24 cellular contexts compared by ENCODE assay signal in the genomic region with DNA sequence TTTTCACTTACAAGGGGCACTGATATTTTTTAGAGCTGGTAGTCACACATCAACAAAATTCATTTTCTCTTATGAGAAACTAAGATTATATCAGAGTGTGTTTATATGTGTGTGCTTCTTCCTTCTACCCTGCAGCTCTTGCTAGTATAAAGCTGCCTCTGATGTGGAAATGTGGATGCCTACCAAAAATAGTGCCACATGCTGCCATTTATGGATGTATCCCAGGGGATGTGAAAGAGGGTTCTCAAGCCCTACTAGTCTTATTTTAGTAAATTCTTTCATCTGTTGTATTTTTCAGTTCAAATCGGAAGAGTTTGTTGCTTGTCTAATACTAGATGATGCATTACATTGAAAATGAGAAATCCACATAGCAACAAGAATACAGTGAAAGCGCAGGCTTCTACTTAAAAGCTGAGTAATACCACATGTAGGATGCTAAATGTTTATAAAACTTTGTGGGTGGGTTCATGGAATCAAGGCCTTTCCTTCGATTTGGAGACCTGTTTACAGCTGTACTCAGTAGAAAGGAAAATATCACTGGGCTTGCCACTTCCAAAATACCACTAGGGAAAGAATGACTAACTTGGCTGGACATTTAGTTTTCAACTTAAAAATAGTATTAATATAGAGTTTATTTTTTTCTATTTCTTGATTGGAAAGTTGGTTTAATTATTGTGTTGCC.
"Had no signal": no experiment of that assay in that cellular context is flagged by ENCODE, and none has a peak within 500 bp of the region (broad histone marks: within the 10 kb centered on the region; RNA-seq: fewer than 3 reads in every experiment).

No MANE protein-coding gene starts in this region.

- H3K36me3 ChIP-seq: cardiac muscle cell, esophagus squamous epithelium, lower lobe of right lung, pancreas, prostate gland, upper lobe of left lung had no signal

- DNase-seq: activated CD4-positive, alpha-beta T cell treated with anti-CD3 and anti-CD28 coated beads for 36 hours; activated CD4-positive, alpha-beta T cell treated with anti-CD3 and anti-CD28 coated beads, Interleukin-2, amount 50 U/mL, for 4 hours; activated CD4-positive, CD25-positive, alpha-beta regulatory T cell; activated naive CD4-positive, alpha-beta T cell; activated T-cell treated with anti-CD3 and anti-CD28 coated beads for 4 hours; activated T-cell treated with anti-CD3 and anti-CD28 coated beads, Interleukin-2, amount 50 U/mL, for 72 hours; anterior cingulate cortex; endodermal cell; esophagus squamous epithelium; head of caudate nucleus; lower lobe of right lung; mesenchymal stem cell; naive thymus-derived CD8-positive, alpha-beta T cell; nucleus accumbens; pancreas; retina; stimulated activated CD4-positive, alpha-beta T cell treated with anti-CD3 and anti-CD28 coated beads, Interleukin-15, amount 100 ng/mL, for 24 hours; stimulated activated CD4-positive, alpha-beta T cell treated with anti-CD3 and anti-CD28 coated beads, Interleukin-2, amount 100 ng/mL, for 24 hours; stimulated activated naive CD4-positive, alpha-beta T cell; testis; upper lobe of left lung had no signal

- H3K4me3 ChIP-seq: cardiac muscle cell, esophagus squamous epithelium, lower lobe of right lung, pancreas, prostate gland, testis, upper lobe of left lung had no signal

- H3K4me1 ChIP-seq: esophagus squamous epithelium, lower lobe of right lung, pancreas, testis, upper lobe of left lung had no signal

- H3K27ac ChIP-seq: cardiac muscle cell, lower lobe of right lung, pancreas, prostate gland, upper lobe of left lung had no signal

- ATAC-seq: activated CD4-positive, alpha-beta T cell treated with anti-CD3 and anti-CD28 coated beads for 36 hours; activated naive CD4-positive, alpha-beta T cell treated with anti-CD3 and anti-CD28 coated beads, Interleukin-2, amount 50 U/mL, for 72 hours; activated T-cell treated with anti-CD3 and anti-CD28 coated beads, Interleukin-2, amount 50 U/mL, for 72 hours; lower lobe of right lung; naive thymus-derived CD8-positive, alpha-beta T cell; pancreas had no signal

- H3K27me3 ChIP-seq: cardiac muscle cell, esophagus squamous epithelium, pancreas, testis, upper lobe of left lung had no signal

- H3K9me3 ChIP-seq: esophagus squamous epithelium, lower lobe of right lung, pancreas, prostate gland, testis, upper lobe of left lung had no signal
